17 cellular contexts compared by ENCODE assay signal in genomic region chr14:101598159-101598558, GRCh38. TPM values are rescaled to one million over a fixed set of nuclear protein-coding genes. Genes with fewer than 3 reads are reported as not detected.
DNase-seq lines count a peak whose midpoint lies in the region; ATAC-seq lines count a peak whose summit lies in the region.
"Had no signal": no experiment of that assay in that cellular context is flagged by ENCODE, and none has a peak within 500 bp of the region (broad histone marks: within the 10 kb centered on the region; RNA-seq: fewer than 3 reads in every experiment).

No MANE protein-coding gene starts in this region.

- H3K36me3 Mint-ChIP-seq in central memory CD8-positive, alpha-beta T cell (ENCODE audit: insufficient read depth) = no peaks in the 10 kb centered on the region
- H3K36me3 Mint-ChIP-seq in naive thymus-derived CD8-positive, alpha-beta T cell = no peaks in the 10 kb centered on the region
- no peaks in the 10 kb centered on the region for H3K36me3 Mint-ChIP-seq in immature natural killer cell

- POLR2A ChIA-PET in naive thymus-derived CD8-positive, alpha-beta T cell (lab: Charles Lee) = no interaction called here

- H3K4me2 ChIP-seq in BLaER1 = peak overlapping the region; percentile 88

- no peak overlapping the region for H3K9ac ChIP-seq in BLaER1

- peaks cover 46% of the 10 kb centered on the region for H3K4me1 Mint-ChIP-seq in central memory CD8-positive, alpha-beta T cell
- peaks cover 32 to 57% (median 52%) of the 10 kb centered on the region in 4 donors for H3K4me1 Mint-ChIP-seq in naive thymus-derived CD8-positive, alpha-beta T cell
- peaks cover 41 to 52% of the 10 kb centered on the region in 2 donors for H3K4me1 Mint-ChIP-seq in immature natural killer cell

- no peaks in the 10 kb centered on the region for H3K27me3 Mint-ChIP-seq in central memory CD8-positive, alpha-beta T cell
- no peaks in the 10 kb centered on the region for H3K27me3 Mint-ChIP-seq in naive thymus-derived CD8-positive, alpha-beta T cell
- peaks cover 6 to 16% (median 8%) of the 10 kb centered on the region in 3 donors for H3K27me3 Mint-ChIP-seq in immature natural killer cell (ENCODE audit: low read depth in 3 of 3)

- ATAC-seq in central memory CD8-positive, alpha-beta T cell (replicated peaks; ENCODE audit: extremely low read depth, poor library complexity, severe bottlenecking) = no peak
- ATAC-seq in naive thymus-derived CD8-positive, alpha-beta T cell = no peak

- H3K4me3 ChIP-seq in BLaER1 = no peak overlapping the region
- H3K4me3 ChIP-seq: K562 had no signal

- H3K27ac Mint-ChIP-seq in central memory CD8-positive, alpha-beta T cell (ENCODE audit: low read depth) = peak overlapping the region; percentile 94
- peak overlapping the region in 6 of 10 donors; percentile 4 to 96 (median 65) for H3K27ac Mint-ChIP-seq in naive thymus-derived CD8-positive, alpha-beta T cell
- peak overlapping the region in 1 of 6 donors; percentile 69 for H3K27ac Mint-ChIP-seq in immature natural killer cell
- H3K27ac Mint-ChIP-seq: HFFc6 had no signal

- H4K20me1 ChIP-seq in BLaER1 = no peaks in the 10 kb centered on the region

- H3K27me3 ChIP-seq in BLaER1 = no peaks in the 10 kb centered on the region

- DNase-seq in AG20443 (ENCODE audit: low spot score) (peak; percentile 5), activated gamma-delta T cell treated with Interleukin-2 at 50 U/mL for 16 hours (no peak), immature natural killer cell (no peak), putamen (ENCODE audit: low spot score) (no peak)
- peak in 1 of 2 donors; percentile 12 for DNase-seq in central memory CD8-positive, alpha-beta T cell (ENCODE audit: low spot score in 2 of 2)
- DNase-seq in naive thymus-derived CD8-positive, alpha-beta T cell = peak in 2 of 10 donors; percentile 14 to 45
- DNase-seq: EL, HFFc6, NCI-H1048, NCI-H146, NCI-H69 had no signal

- no peaks in the 10 kb centered on the region for H3K9me3 Mint-ChIP-seq in central memory CD8-positive, alpha-beta T cell
- peaks cover 0 to 13% (median 2%) of the 10 kb centered on the region in 9 donors for H3K9me3 Mint-ChIP-seq in naive thymus-derived CD8-positive, alpha-beta T cell
- peaks cover 0 to 2% (median 0%) of the 10 kb centered on the region in 6 donors for H3K9me3 Mint-ChIP-seq in immature natural killer cell
- H3K9me3 Mint-ChIP-seq: HFFc6 had no signal

- no peak overlapping the region for H3K4me3 Mint-ChIP-seq in central memory CD8-positive, alpha-beta T cell
- H3K4me3 Mint-ChIP-seq in naive thymus-derived CD8-positive, alpha-beta T cell = peak overlapping the region in 3 of 10 donors; percentile 20 to 78 (median 26)
- no peak overlapping the region for H3K4me3 Mint-ChIP-seq in immature natural killer cell
- H3K4me3 Mint-ChIP-seq: HFFc6 had no signal

- H3K4me1 ChIP-seq in BLaER1 = peaks cover 73% of the 10 kb centered on the region

- peak overlapping the region; percentile 7; the same call in 1 of the 2 replicates for H3K27ac ChIP-seq in BLaER1
- H3K27ac ChIP-seq: HL-60 had no signal

- H3K9me3 ChIP-seq in BLaER1 = peaks cover 13% of the 10 kb centered on the region

- H3K36me3 ChIP-seq in BLaER1 = no peaks in the 10 kb centered on the region

RNA-seq across cellular contexts. Expression of gene DIO3, which starts 36.9 kb away (rescaled TPM):
- not detected for total RNA-seq in naive thymus-derived CD8-positive, alpha-beta T cell
- not detected for polyA plus RNA-seq in naive thymus-derived CD8-positive, alpha-beta T cell
- polyA plus RNA-seq in immature natural killer cell = not detected
- total RNA-seq: HFFc6, K562, M059J had no signal
- polyA plus RNA-seq: AG04450, BJ, K562 had no signal
